In genomic region chr3:160481856-160482255, GRCh38 we compare ENCODE assay signal across 20 cellular contexts.
"Had no signal": no experiment of that assay in that cellular context is flagged by ENCODE, and none has a peak within 500 bp of the region (broad histone marks: within the 10 kb centered on the region; RNA-seq: fewer than 3 reads in every experiment).

No MANE protein-coding gene starts in this region.

- H3K36me3 ChIP-seq: colonic mucosa, right atrium auricular region, tibial nerve, upper lobe of right lung, vagina had no signal

- DNase-seq: colonic mucosa; dermis blood vessel endothelial cell; effector CD4-positive, alpha-beta T cell; endodermal cell; erythroblast; foreskin keratinocyte; mucosa of descending colon; naive thymus-derived CD8-positive, alpha-beta T cell; posterior cingulate gyrus; small intestine; stimulated activated CD4-positive, alpha-beta T cell treated with anti-CD3 and anti-CD28 coated beads, Interleukin-4, amount 100 ng/mL, for 1 hour; stimulated activated CD8-positive, alpha-beta memory T cell treated with anti-CD3 and anti-CD28 coated beads, Interleukin-4, amount 100 ng/mL, for 48 hours; stimulated activated naive CD8-positive, alpha-beta T cell treated with anti-CD3 and anti-CD28 coated beads, Interleukin-15, Interleukin-2, amounts not matched to agents 100 U/mL and 50 U/mL, for 24 hours; testis; upper lobe of right lung had no signal

- H3K4me3 ChIP-seq: colonic mucosa, mucosa of descending colon, right atrium auricular region, testis, tibial nerve, upper lobe of right lung, vagina had no signal

- H3K9me3 ChIP-seq: colonic mucosa, mucosa of descending colon, right atrium auricular region, testis, tibial nerve, upper lobe of right lung, vagina had no signal

- H3K27ac ChIP-seq: colonic mucosa, foreskin keratinocyte, right atrium auricular region, testis, tibial nerve, upper lobe of right lung, vagina had no signal

- H3K4me1 ChIP-seq: colonic mucosa, right atrium auricular region, testis, tibial nerve, upper lobe of right lung, vagina had no signal

- H3K27me3 ChIP-seq: colonic mucosa, foreskin keratinocyte, right atrium auricular region, testis, tibial nerve, upper lobe of right lung, vagina had no signal

- ATAC-seq: foreskin keratinocyte; left lobe of liver; mucosa of descending colon; naive thymus-derived CD8-positive, alpha-beta T cell; stimulated activated effector memory CD8-positive, alpha-beta T cell treated with anti-CD3 and anti-CD28 coated beads, Interleukin-12 subunit alpha, Interleukin-12 subunit beta, amount 100 ng/mL, for 72 hours; stimulated activated naive CD8-positive, alpha-beta T cell treated with anti-CD3 and anti-CD28 coated beads, Interleukin-15, Interleukin-2, amounts not matched to agents 100 U/mL and 50 U/mL, for 24 hours; upper lobe of right lung had no signal
